In the genomic region with DNA sequence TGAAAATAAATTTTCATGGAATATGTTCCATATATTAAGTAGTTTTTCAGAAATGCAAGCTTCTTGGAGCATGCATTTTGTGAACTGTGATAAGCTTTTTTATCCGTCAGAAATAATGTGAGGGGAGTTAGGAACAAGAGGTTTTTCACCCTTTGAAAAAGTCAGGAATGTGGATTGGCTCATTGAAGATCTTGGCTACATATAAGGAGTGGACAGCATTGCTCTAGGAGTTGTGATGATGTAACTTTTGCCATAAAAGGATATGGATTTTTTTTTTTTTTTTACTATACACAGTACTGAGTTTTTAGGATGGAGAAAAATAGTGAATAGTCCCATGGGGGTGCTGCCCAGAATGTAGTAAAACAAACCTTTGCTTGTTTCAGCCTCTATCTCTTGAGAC, we compare ENCODE assay signal across 15 cellular contexts.
A peak's percentile ranks its signal among the peaks of the same experiment; 100 is the strongest.
DNase-seq lines count a peak whose midpoint lies in the region; TF ChIP-seq lines count a peak whose summit lies in the region.
"Had no signal": no experiment of that assay in that cellular context is flagged by ENCODE, and none has a peak within 500 bp of the region (broad histone marks: within the 10 kb centered on the region; RNA-seq: fewer than 3 reads in every experiment).

No MANE protein-coding gene starts in this region.

- H3K4me1 ChIP-seq in PC-9 (replicated peaks; ENCODE audit: insufficient read depth) = peaks cover 46% of the 10 kb centered on the region
- H3K4me1 ChIP-seq: A549 had no signal

- no peaks in the 10 kb centered on the region for H3K79me2 ChIP-seq in PC-9 (ENCODE audit: low read depth)

- H3K9me2 ChIP-seq in PC-9 (ENCODE audit: insufficient read depth) = no peaks in the 10 kb centered on the region

- peak; percentile 74 for DNase-seq in EH (ENCODE audit: low read depth)
- DNase-seq in NCI-H226 = peak; percentile 60
- DNase-seq in choroid plexus epithelial cell (ENCODE audit: low read depth) = peak; percentile 82
- peak; percentile 56 for DNase-seq in iris pigment epithelial cell (ENCODE audit: low read depth)
- no peak for DNase-seq in DMS153 treated with DMSO at 0.1 percent for 48 hours (lab: John Stamatoyannopoulos, UW; ENCODE audit: unreplicated experiment)
- DNase-seq in PC-9 = no peak
- DNase-seq in GDM1 (lab: John Stamatoyannopoulos, UW) = no peak
- DNase-seq in KG1 (lab: John Stamatoyannopoulos, UW) = no peak
- DNase-seq: CD4-positive, CD25-positive, alpha-beta regulatory T cell; DND-41; NCI-H1048; NCI-H1694 treated with DMSO at 0.1 percent for 48 hours; NCI-H446 treated with DMSO at 0.1 percent for 48 hours; NCI-H82 had no signal

- intact Hi-C loops in PC-9 (cut with micrococcal nuclease; ENCODE audit: unreplicated experiment) = loop anchor here (10.0 kb wide), 1 partner anchor 648 kb away; a partner anchor contains a TSS

- H3K4me3 ChIP-seq in choroid plexus epithelial cell (ENCODE audit: low read depth, low read length) (no peak overlapping the region), PC-9 (no peak overlapping the region)
- H3K4me3 ChIP-seq: A549 had no signal

- no TSS peak for BruUV-seq in PC-9 (replicated peaks; lab: Mats Ljungman, UMichigan)

- TF ChIP-seq CTCF in choroid plexus epithelial cell (conservative IDR thresholded peaks at IDR 0.05; ENCODE audit: low read depth, low read length) (no peak), PC-9 (conservative IDR thresholded peaks at IDR 0.05) (no peak)

- H2AFZ ChIP-seq in PC-9 = no peak overlapping the region

- no peaks in the 10 kb centered on the region for H3K9me3 ChIP-seq in PC-9 (ENCODE audit: insufficient read depth, low read depth)
- H3K9me3 ChIP-seq: A549 had no signal

- peaks cover 8% of the 10 kb centered on the region; the same call in 1 of the 2 replicates for H3K36me3 ChIP-seq in PC-9 (ENCODE audit: low read depth)

- H4K20me1 ChIP-seq in PC-9 (ENCODE audit: insufficient read depth) = no peaks in the 10 kb centered on the region

- H3F3A ChIP-seq in PC-9 (ENCODE audit: insufficient read depth, low read depth) = peaks cover 26% of the 10 kb centered on the region; the same call in 1 of the 2 replicates

- CTCF ChIA-PET in PC-9 (lab: Charles Lee) = no interaction called here

- no peak overlapping the region for H3K4me2 ChIP-seq in PC-9
- H3K4me2 ChIP-seq: A549 had no signal

- no peaks in the 10 kb centered on the region for H3K27me3 ChIP-seq in PC-9 (ENCODE audit: insufficient read depth, low read depth)

- POLR2A ChIA-PET in PC-9 (lab: Charles Lee; ENCODE audit: unreplicated experiment) = no interaction called here

- H3K27ac ChIP-seq in PC-9 = no peak overlapping the region
- H3K27ac ChIP-seq: A549 had no signal

Comparison
In these comparisons a context has a peak if more than half of its experiments do, and no peak if none do; other contexts are left out.
1. DNase-seq: peak in EH (single experiment), NCI-H226 (single experiment), choroid plexus epithelial cell (single experiment) and iris pigment epithelial cell (single experiment); none in DMS153 treated with DMSO at 0.1 percent for 48 hours (single experiment), PC-9 (0 of 2), GDM1 (single experiment) and KG1 (single experiment).